In the genomic region with DNA sequence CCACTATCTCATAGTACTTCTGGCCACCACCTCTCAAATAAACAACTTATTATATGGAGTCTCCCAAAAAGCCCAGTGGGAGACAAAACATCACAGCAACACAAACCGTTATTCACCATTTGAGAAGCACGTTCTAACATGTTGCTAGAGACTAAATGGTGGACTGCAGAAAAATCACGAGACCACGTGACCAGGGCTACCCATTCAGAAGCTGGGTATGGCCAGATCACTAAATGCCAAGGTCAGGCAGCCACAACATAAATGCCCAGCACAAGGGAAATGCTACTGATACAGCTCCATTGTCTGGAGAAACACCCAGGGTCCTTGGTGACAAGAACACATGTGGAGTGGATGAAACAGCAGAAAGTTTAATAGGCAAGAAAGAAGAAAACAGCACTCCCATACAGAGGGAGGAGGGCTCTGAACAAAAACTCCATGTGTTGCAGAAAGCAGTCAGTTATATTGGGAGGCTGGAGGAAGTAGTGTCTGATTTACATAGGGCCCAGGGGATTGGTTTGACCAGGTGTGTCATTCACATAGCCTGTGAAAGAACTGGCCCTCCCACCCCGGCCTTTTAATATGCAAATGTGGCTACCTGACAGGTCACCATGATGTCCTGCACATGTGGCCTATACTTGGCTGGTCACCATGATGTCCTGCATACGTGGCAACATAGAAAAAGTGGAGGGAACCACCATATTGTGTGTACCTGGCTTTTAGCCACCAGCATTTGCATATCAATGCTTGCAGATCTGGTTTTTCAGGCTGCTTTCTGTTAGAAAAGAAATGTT, we compare ENCODE assay signal across 24 cellular contexts.
DNase-seq lines count a peak whose midpoint lies in the region; ATAC-seq and TF ChIP-seq lines count a peak whose summit lies in the region.
"Had no signal": no experiment of that assay in that cellular context is flagged by ENCODE, and none has a peak within 500 bp of the region (broad histone marks: within the 10 kb centered on the region; RNA-seq: fewer than 3 reads in every experiment).

No MANE protein-coding gene starts in this region.

- intact Hi-C loops in Calu3 (cut with micrococcal nuclease; ENCODE audit: unreplicated experiment) (no loop called here), PC-9 (cut with micrococcal nuclease; ENCODE audit: unreplicated experiment) (no loop called here)

- CTCF ChIA-PET in Calu3 (lab: Charles Lee) (no interaction called here), WTC11 (lab: Charles Lee) (interaction anchor here (0.8 kb wide), 1 partner anchor 502 kb away, joined by 4 read pairs; no protein-coding TSS in a partner anchor), PC-9 (lab: Charles Lee) (no interaction called here)

- no peak overlapping the region for H3K27ac ChIP-seq in PC-9
- H3K27ac ChIP-seq: adrenal gland, dorsolateral prefrontal cortex, Peyer's patch, skin epidermis, thoracic aorta, vagina had no signal

- BruUV-seq in Calu3 (replicated peaks; lab: Mats Ljungman, UMichigan) (no TSS peak), PC-9 (replicated peaks; lab: Mats Ljungman, UMichigan) (no TSS peak)

- H2AFZ ChIP-seq in PC-9, result no peak overlapping the region

- no peaks in the 10 kb centered on the region for H3K27me3 ChIP-seq in PC-9 (ENCODE audit: insufficient read depth, low read depth)
- H3K27me3 ChIP-seq: Peyer's patch, vagina had no signal

- H3K4me1 Mint-ChIP-seq in Calu3 (ENCODE audit: low read depth, unreplicated experiment) (peaks cover 7% of the 10 kb centered on the region), IgD-negative memory B cell (peaks cover 21 to 42% (median 40%) of the 10 kb centered on the region in 3 donors), WTC11 (peaks cover 53% of the 10 kb centered on the region)
- peaks cover 0 to 11% (median 2%) of the 10 kb centered on the region in 4 donors for H3K4me1 Mint-ChIP-seq in naive thymus-derived CD8-positive, alpha-beta T cell
- H3K4me1 Mint-ChIP-seq: nephron had no signal

- no peaks in the 10 kb centered on the region for H3F3A ChIP-seq in PC-9 (ENCODE audit: insufficient read depth, low read depth)

- H3K4me3 ChIP-seq in PC-9, result no peak overlapping the region
- H3K4me3 ChIP-seq: adrenal gland, dorsolateral prefrontal cortex, Peyer's patch, skin epidermis, thoracic aorta, vagina had no signal

- H3K27me3 Mint-ChIP-seq in Calu3 (ENCODE audit: unreplicated experiment) (no peaks in the 10 kb centered on the region), IgD-negative memory B cell (peaks cover 1% of the 10 kb centered on the region), WTC11 (ENCODE audit: low read depth) (no peaks in the 10 kb centered on the region)
- H3K27me3 Mint-ChIP-seq in naive thymus-derived CD8-positive, alpha-beta T cell, result peaks cover 4 to 62% (median 22%) of the 10 kb centered on the region in 5 donors

- H3K9me3 Mint-ChIP-seq in Calu3 (ENCODE audit: low read depth, unreplicated experiment) (peaks cover 3% of the 10 kb centered on the region), IgD-negative memory B cell (peaks cover 0 to 3% (median 0%) of the 10 kb centered on the region in 3 donors), WTC11 (peaks cover 13% of the 10 kb centered on the region)
- peaks cover 0 to 2% (median 0%) of the 10 kb centered on the region in 9 donors for H3K9me3 Mint-ChIP-seq in naive thymus-derived CD8-positive, alpha-beta T cell
- H3K9me3 Mint-ChIP-seq: activated T-helper 1 cell treated with anti-CD3 and anti-CD28 coated beads, Interleukin-12 subunit alpha, Interleukin-12 subunit beta, Interleukin-2, Interleukin-4 antibody, amounts not matched to agents 30 ng/mL and 10 ng/mL and 1 ng/mL, durations not matched to agents 14 hours and 24 hours and 36 hours; CD4-positive, alpha-beta T cell; stimulated activated naive CD8-positive, alpha-beta T cell treated with anti-CD3 and anti-CD28 coated beads, Interleukin-15, Interleukin-2, amounts not matched to agents 100 ng/mL and 50 ng/mL, for 24 hours had no signal

- H3K36me3 Mint-ChIP-seq in Calu3 (ENCODE audit: insufficient read depth, unreplicated experiment) (no peaks in the 10 kb centered on the region), IgD-negative memory B cell (no peaks in the 10 kb centered on the region), WTC11 (no peaks in the 10 kb centered on the region; the same call in none of the 2 replicates)
- no peaks in the 10 kb centered on the region for H3K36me3 Mint-ChIP-seq in naive thymus-derived CD8-positive, alpha-beta T cell
- H3K36me3 Mint-ChIP-seq: brain had no signal

- no peaks in the 10 kb centered on the region for H4K20me1 ChIP-seq in PC-9 (ENCODE audit: insufficient read depth)

- H3K4me1 ChIP-seq in PC-9 (replicated peaks; ENCODE audit: insufficient read depth), result no peaks in the 10 kb centered on the region
- H3K4me1 ChIP-seq: adrenal gland, Peyer's patch, vagina had no signal

- no peak overlapping the region for H3K4me2 ChIP-seq in PC-9

- H3K4me3 Mint-ChIP-seq in Calu3 (ENCODE audit: low read depth, unreplicated experiment) (no peak overlapping the region), IgD-negative memory B cell (peak overlapping the region in 3 of 4 donors; percentile 11 to 69 (median 53)), WTC11 (no peak overlapping the region)
- H3K4me3 Mint-ChIP-seq in naive thymus-derived CD8-positive, alpha-beta T cell, result no peak overlapping the region
- H3K4me3 Mint-ChIP-seq: activated B cell treated with CpG ODN at 0.5 μM for 24 hours; activated naive CD4-positive, alpha-beta T cell treated with anti-CD3 and anti-CD28 coated beads for 36 hours; activated T-helper 1 cell treated with anti-CD3 and anti-CD28 coated beads, Interleukin-12 subunit alpha, Interleukin-12 subunit beta, Interleukin-2, Interleukin-4 antibody, amounts not matched to agents 30 ng/mL and 10 ng/mL and 1 ng/mL, durations not matched to agents 14 hours and 24 hours and 36 hours; CD4-positive, alpha-beta T cell; nephron; stimulated activated naive CD8-positive, alpha-beta T cell treated with anti-CD3 and anti-CD28 coated beads, Interleukin-15, Interleukin-2, amounts not matched to agents 100 ng/mL and 50 ng/mL, for 24 hours had no signal

- H3K79me2 ChIP-seq in PC-9 (ENCODE audit: low read depth), result no peaks in the 10 kb centered on the region

- H3K27ac Mint-ChIP-seq in Calu3 (ENCODE audit: unreplicated experiment), result no peak overlapping the region
- no peak overlapping the region for H3K27ac Mint-ChIP-seq in IgD-negative memory B cell
- H3K27ac Mint-ChIP-seq in WTC11, result no peak overlapping the region; the same call in 1 of the 2 replicates
- no peak overlapping the region for H3K27ac Mint-ChIP-seq in naive thymus-derived CD8-positive, alpha-beta T cell
- H3K27ac Mint-ChIP-seq: activated B cell treated with CpG ODN at 0.5 μM for 24 hours; activated naive CD4-positive, alpha-beta T cell treated with anti-CD3 and anti-CD28 coated beads for 36 hours; activated T-helper 1 cell treated with anti-CD3 and anti-CD28 coated beads, Interleukin-12 subunit alpha, Interleukin-12 subunit beta, Interleukin-2, Interleukin-4 antibody, amounts not matched to agents 30 ng/mL and 10 ng/mL and 1 ng/mL, durations not matched to agents 14 hours and 24 hours and 36 hours; CD4-positive, alpha-beta T cell; nephron; stimulated activated naive CD8-positive, alpha-beta T cell treated with anti-CD3 and anti-CD28 coated beads, Interleukin-15, Interleukin-2, amounts not matched to agents 100 ng/mL and 50 ng/mL, for 24 hours had no signal

- no peaks in the 10 kb centered on the region for H3K36me3 ChIP-seq in PC-9 (ENCODE audit: low read depth)
- H3K36me3 ChIP-seq: adrenal gland, Peyer's patch, thoracic aorta, vagina had no signal

- peak; percentile 76 for ATAC-seq in WTC11
- ATAC-seq in naive thymus-derived CD8-positive, alpha-beta T cell, result no peak

- DNase-seq in Calu3, result peak; percentile 5
- DNase-seq in WTC11 (ENCODE audit: low spot score), result peak; percentile 36
- DNase-seq in iPS-NIHi11 (ENCODE audit: low spot score), result peak; percentile 35
- no peak for DNase-seq in PC-9
- no peak for DNase-seq in naive thymus-derived CD8-positive, alpha-beta T cell
- DNase-seq in NCI-H2196 (lab: John Stamatoyannopoulos, UW; ENCODE audit: unreplicated experiment), result no peak
- no peak for DNase-seq in globus pallidus (ENCODE audit: low spot score)
- DNase-seq: activated B cell treated with CpG ODN at 0.5 μM for 24 hours; activated naive CD4-positive, alpha-beta T cell treated with anti-CD3 and anti-CD28 coated beads for 36 hours; adrenal gland; CD4-positive, alpha-beta T cell; dorsolateral prefrontal cortex; kidney; NCI-H1930; NCI-H446; Peyer's patch had no signal

- POLR2A ChIA-PET in WTC11 (lab: Charles Lee), result no interaction called here
- POLR2A ChIA-PET in PC-9 (lab: Charles Lee; ENCODE audit: unreplicated experiment), result no interaction called here
- POLR2A ChIA-PET in naive thymus-derived CD8-positive, alpha-beta T cell (lab: Charles Lee), result no interaction called here

- TF ChIP-seq CTCF in Calu3 (IDR thresholded peaks at IDR 0.05; ENCODE audit: unreplicated experiment), result no peak
- TF ChIP-seq CTCF in WTC11 (IDR thresholded peaks at IDR 0.05), result no peak
- TF ChIP-seq CTCF in PC-9 (conservative IDR thresholded peaks at IDR 0.05), result no peak

- H3K9me2 ChIP-seq in PC-9 (ENCODE audit: insufficient read depth), result no peaks in the 10 kb centered on the region

- no peaks in the 10 kb centered on the region for H3K9me3 ChIP-seq in PC-9 (ENCODE audit: insufficient read depth, low read depth)
- H3K9me3 ChIP-seq: adrenal gland, Peyer's patch, thoracic aorta, vagina had no signal

TF ChIP-seq in WTC11, 78 proteins besides CTCF, POLR2A, EP300 and RAD21 (continues in another document):
- TF ChIP-seq MYBL2 (CRISPR knock-in tag; IDR thresholded peaks at IDR 0.05), result no peak
- TF ChIP-seq NR3C1 (CRISPR knock-in tag; conservative IDR thresholded peaks at IDR 0.05; ENCODE audit: low read depth), result no peak
- no peak for TF ChIP-seq ZNF219 (CRISPR knock-in tag; IDR thresholded peaks at IDR 0.05; ENCODE audit: borderline replicate concordance)

Comparison
In these comparisons a context has a peak if more than half of its experiments do, and no peak if none do; other contexts are left out.
1. DNase-seq: peak in Calu3 (single experiment), WTC11 (single experiment) and iPS-NIHi11 (single experiment); none in PC-9 (0 of 2), naive thymus-derived CD8-positive, alpha-beta T cell (0 of 10), NCI-H2196 (single experiment) and globus pallidus (single experiment).
2. H3K4me3 Mint-ChIP-seq: peak in IgD-negative memory B cell (3 of 4); none in Calu3 (single experiment), WTC11 (single experiment) and naive thymus-derived CD8-positive, alpha-beta T cell (0 of 10).